18 cellular contexts compared by ENCODE assay signal in genomic region chr7:3250725-3251124, GRCh38.
"Had no signal": no experiment of that assay in that cellular context is flagged by ENCODE, and none has a peak within 500 bp of the region (broad histone marks: within the 10 kb centered on the region; RNA-seq: fewer than 3 reads in every experiment).

No MANE protein-coding gene starts in this region.

- H3K27ac Mint-ChIP-seq: activated CD4-positive, alpha-beta T cell treated with anti-CD3 and anti-CD28 coated beads, Interleukin-2, amount 10 ng/mL, durations not matched to agents 7 days and 5 days; activated naive CD8-positive, alpha-beta T cell treated with anti-CD3 and anti-CD28 coated beads, Interleukin-2, amount 10 ng/mL, durations not matched to agents 7 days and 5 days had no signal

- ATAC-seq: gastroesophageal sphincter, heart right ventricle had no signal

- H3K36me3 Mint-ChIP-seq: activated naive CD8-positive, alpha-beta T cell treated with anti-CD3 and anti-CD28 coated beads, Interleukin-2, amount 10 ng/mL, durations not matched to agents 7 days and 5 days had no signal

- H3K4me3 ChIP-seq: cardiac muscle cell, esophagus muscularis mucosa, gastroesophageal sphincter, heart right ventricle, left ventricle myocardium inferior, spleen, testis, upper lobe of left lung had no signal

- DNase-seq: activated CD4-positive, alpha-beta T cell treated with anti-CD3 and anti-CD28 coated beads, Interleukin-2, amount 10 ng/mL, durations not matched to agents 7 days and 5 days; activated gamma-delta T cell; activated naive CD8-positive, alpha-beta T cell treated with anti-CD3 and anti-CD28 coated beads, Interleukin-2, amount 10 ng/mL, durations not matched to agents 7 days and 5 days; amygdala; dermis blood vessel endothelial cell; effector memory CD4-positive, alpha-beta T cell; heart right ventricle; left ventricle myocardium inferior; mammary epithelial cell; retina; spleen; stimulated activated CD4-positive, alpha-beta T cell treated with anti-CD3 and anti-CD28 coated beads, Interleukin-2, amount 100 ng/mL, for 24 hours; SW 1271; testis; upper lobe of left lung had no signal

- H3K4me3 Mint-ChIP-seq: activated CD4-positive, alpha-beta T cell treated with anti-CD3 and anti-CD28 coated beads, Interleukin-2, amount 10 ng/mL, durations not matched to agents 7 days and 5 days; activated naive CD8-positive, alpha-beta T cell treated with anti-CD3 and anti-CD28 coated beads, Interleukin-2, amount 10 ng/mL, durations not matched to agents 7 days and 5 days had no signal

- H3K4me1 Mint-ChIP-seq: activated naive CD8-positive, alpha-beta T cell treated with anti-CD3 and anti-CD28 coated beads, Interleukin-2, amount 10 ng/mL, durations not matched to agents 7 days and 5 days had no signal
